1 cellular context compared by ENCODE assay signal in genomic region chr17:7483238-7484066, GRCh38.
TF ChIP-seq lines count a peak whose summit lies in the region.

No MANE protein-coding gene starts in this region.

TF ChIP-seq in HepG2, 621 proteins besides CTCF, POLR2A, EP300 and RAD21 (continued from another document):
- TF ChIP-seq CSRNP1 (CRISPR knock-in tag; IDR thresholded peaks at IDR 0.05) = no peak
- peak; percentile 85 for TF ChIP-seq ATF1 (CRISPR knock-in tag; IDR thresholded peaks at IDR 0.05)
- TF ChIP-seq KLF9 (CRISPR knock-in tag; IDR thresholded peaks at IDR 0.05; ENCODE audit: low read depth) = peak; percentile 38; the same call in 1 of the 2 replicates
- no peak for TF ChIP-seq CCAR2 (optimal IDR thresholded peaks at IDR 0.05; ENCODE audit: low read depth, low read length)
- peak; percentile 95 for TF ChIP-seq ZBTB21 (CRISPR knock-in tag; IDR thresholded peaks at IDR 0.05)
- peak; percentile 37 for TF ChIP-seq MNT (IDR thresholded peaks at IDR 0.05)
- peak; percentile 89 for TF ChIP-seq ZHX2 (IDR thresholded peaks at IDR 0.05; ENCODE audit: low read depth)
- TF ChIP-seq ZHX2 (CRISPR knock-in tag; IDR thresholded peaks at IDR 0.05; ENCODE audit: borderline replicate concordance) = no peak
- peak; percentile 58; the same call in 1 of the 2 replicates for TF ChIP-seq ZBTB20 (CRISPR knock-in tag; IDR thresholded peaks at IDR 0.05; ENCODE audit: borderline replicate concordance, low read depth)
- 0 out of 2 replicates have a peak, but pooled peaks have one; percentile 26 for TF ChIP-seq NR2F6 (IDR thresholded peaks at IDR 0.05)
- no peak; the same call in 1 of the 2 replicates for TF ChIP-seq NR2F6 (CRISPR knock-in tag; IDR thresholded peaks at IDR 0.05)
- TF ChIP-seq PHF21A (CRISPR knock-in tag; IDR thresholded peaks at IDR 0.05) = 0 out of 2 replicates have a peak, but pooled peaks have one; percentile 10
- TF ChIP-seq ZFX (CRISPR knock-in tag; IDR thresholded peaks at IDR 0.05; ENCODE audit: low read depth) = peak; percentile 74
- TF ChIP-seq KDM5B (CRISPR knock-in tag; IDR thresholded peaks at IDR 0.05; ENCODE audit: borderline replicate concordance) = peak; percentile 44; the same call in 1 of the 2 replicates
- peak; percentile 56; the same call in 1 of the 2 replicates for TF ChIP-seq YEATS2 (CRISPR knock-in tag; IDR thresholded peaks at IDR 0.05; ENCODE audit: borderline replicate concordance)
- no peak for TF ChIP-seq ZBTB40 (IDR thresholded peaks at IDR 0.05)
- peak; percentile 13; the same call in 1 of the 2 replicates for TF ChIP-seq ZBTB40 (CRISPR knock-in tag; IDR thresholded peaks at IDR 0.05)
- peak; percentile 66 for TF ChIP-seq MYC (CRISPR knock-in tag; IDR thresholded peaks at IDR 0.05; ENCODE audit: borderline replicate concordance)
- peak; percentile 42; the same call in 1 of the 3 replicates for TF ChIP-seq MXI1 (IDR thresholded peaks at IDR 0.05; ENCODE audit: borderline replicate concordance, low read depth, low read length)
